9 cellular contexts compared by ENCODE assay signal in genomic region chr2:112031916-112032582, GRCh38. TPM values are rescaled to one million over a fixed set of nuclear protein-coding genes. Genes with fewer than 3 reads are reported as not detected.
DNase-seq lines count a peak whose midpoint lies in the region; ATAC-seq and TF ChIP-seq lines count a peak whose summit lies in the region.
"Had no signal": no experiment of that assay in that cellular context is flagged by ENCODE, and none has a peak within 500 bp of the region (broad histone marks: within the 10 kb centered on the region; RNA-seq: fewer than 3 reads in every experiment).

No MANE protein-coding gene starts in this region.

- H3K23ac ChIP-seq in mesendoderm (ENCODE audit: low read length) = no peak overlapping the region

- peak overlapping the region; percentile 37 for H2BK5ac ChIP-seq in mesendoderm (ENCODE audit: low read length)

- H3K79me1 ChIP-seq in mesendoderm (ENCODE audit: low read length) = no peaks in the 10 kb centered on the region

- H3K27me3 ChIP-seq in A673 (replicated peaks; ENCODE audit: insufficient read depth, low read depth, low read length, poor library complexity) (no peaks in the 10 kb centered on the region), MG63 (no peaks in the 10 kb centered on the region), mesendoderm (ENCODE audit: insufficient read depth, low read length, poor library complexity) (no peaks in the 10 kb centered on the region), BE2C (no peaks in the 10 kb centered on the region)
- H3K27me3 ChIP-seq: BLaER1 treated with 17β-estradiol and CSF1 and Interleukin-3, amounts not matched to agents 10 nM and 100 nM had no signal

- peak overlapping the region; percentile 90 for H3K18ac ChIP-seq in mesendoderm (ENCODE audit: low read length)

- H3K36me3 ChIP-seq in A673 (ENCODE audit: insufficient read depth, low read length, poor library complexity, severe bottlenecking) (no peaks in the 10 kb centered on the region), MG63 (no peaks in the 10 kb centered on the region), mesendoderm (ENCODE audit: control insufficient read depth, insufficient read depth, low read length) (no peaks in the 10 kb centered on the region), BE2C (no peaks in the 10 kb centered on the region)

- no TSS peak for BruUV-seq in A673 (replicated peaks; lab: Mats Ljungman, UMichigan)

- H3K79me2 ChIP-seq in mesendoderm (ENCODE audit: control insufficient read depth, insufficient read depth, low read length) = no peaks in the 10 kb centered on the region

- no peak overlapping the region for H3K4me3 ChIP-seq in A673 (ENCODE audit: low read depth, low read length, poor library complexity, severe bottlenecking)
- peak overlapping the region; percentile 12; the same call in 1 of the 2 replicates for H3K4me3 ChIP-seq in MG63
- H3K4me3 ChIP-seq in coronary artery = peak overlapping the region; percentile 23
- no peak overlapping the region for H3K4me3 ChIP-seq in mesendoderm (ENCODE audit: low read length)
- H3K4me3 ChIP-seq in BE2C (ENCODE audit: low read depth, low read length) = no peak overlapping the region
- H3K4me3 ChIP-seq: BLaER1 treated with 17β-estradiol and CSF1 and Interleukin-3, amounts not matched to agents 10 nM and 100 nM had no signal

- peak overlapping the region; percentile 74 for H3K27ac ChIP-seq in A673 (ENCODE audit: low read depth, low read length, poor library complexity, severe bottlenecking)
- peak overlapping the region; percentile 59 to 73 for H3K27ac ChIP-seq in coronary artery
- peak overlapping the region; percentile 75 for H3K27ac ChIP-seq in mesendoderm (ENCODE audit: low read depth, low read length)

- H4K8ac ChIP-seq in mesendoderm (ENCODE audit: low read depth, low read length) = no peak overlapping the region

- ATAC-seq in stimulated activated naive CD8-positive, alpha-beta T cell treated with anti-CD3 and anti-CD28 coated beads, Interleukin-15, Interleukin-2, amounts not matched to agents 100 U/mL and 50 U/mL, for 24 hours = no peak
- no peak for ATAC-seq in HG03460 (IDR thresholded peaks at IDR 0.05; ENCODE audit: unreplicated experiment)

- H3K4me1 ChIP-seq in A673 (ENCODE audit: insufficient read depth, low read length, poor library complexity, severe bottlenecking) (peaks cover 25% of the 10 kb centered on the region), mesendoderm (ENCODE audit: control insufficient read depth, low read depth, low read length) (peaks cover 5% of the 10 kb centered on the region), BE2C (no peaks in the 10 kb centered on the region)

- no peak overlapping the region for H2AK5ac ChIP-seq in mesendoderm (ENCODE audit: low read length)

- CTCF ChIA-PET in A673 (lab: Charles Lee) = no interaction called here

- DNase-seq in A673 (ENCODE audit: low spot score) (peak; percentile 52), MG63 (peak; percentile 47), coronary artery (ENCODE audit: low spot score) (no peak), mesendoderm (peak; percentile 59), BE2C (no peak), NCI-H345 (lab: John Stamatoyannopoulos, UW) (no peak)
- no peak for DNase-seq in stimulated activated naive CD8-positive, alpha-beta T cell treated with anti-CD3 and anti-CD28 coated beads, Interleukin-15, Interleukin-2, amounts not matched to agents 100 U/mL and 50 U/mL, for 24 hours

- peak overlapping the region; percentile 30 for H3K9ac ChIP-seq in mesendoderm (ENCODE audit: low read length)

- H3K9me3 ChIP-seq in A673 (ENCODE audit: low read depth, low read length, poor library complexity, severe bottlenecking) (peaks cover 6% of the 10 kb centered on the region), MG63 (0 out of 2 replicates have a peak, but pooled peaks cover 2% of the 10 kb centered on the region), BE2C (no peaks in the 10 kb centered on the region)

- peak overlapping the region; percentile 79 for H3K4ac ChIP-seq in mesendoderm (ENCODE audit: low read depth, low read length)

- H3K56ac ChIP-seq in mesendoderm (ENCODE audit: low read length) = peak overlapping the region; percentile 65

- H3K4me2 ChIP-seq in mesendoderm (ENCODE audit: low read length) = no peak overlapping the region

- peak overlapping the region; percentile 76 for H2BK15ac ChIP-seq in mesendoderm (replicated peaks; ENCODE audit: low read depth)

- peak overlapping the region; percentile 92 for H2BK120ac ChIP-seq in mesendoderm (ENCODE audit: low read depth, low read length)

- intact Hi-C loops in A673 (cut with micrococcal nuclease; ENCODE audit: unreplicated experiment) = no loop called here

- POLR2A ChIA-PET in A673 (lab: Charles Lee; ENCODE audit: low non-redundant PET) = no interaction called here

- H4K5ac ChIP-seq in mesendoderm (ENCODE audit: low read length) = no peak overlapping the region

- no peak for TF ChIP-seq CTCF in A673 (conservative IDR thresholded peaks at IDR 0.05; ENCODE audit: low read depth, low read length)
- TF ChIP-seq CTCF in coronary artery (IDR thresholded peaks at IDR 0.05) = no peak
- no peak for TF ChIP-seq CTCF in BE2C (IDR thresholded peaks at IDR 0.05; ENCODE audit: low read depth, low read length)

- WGBS in mesendoderm (ENCODE audit: extremely low coverage, insufficient coverage, low lambda C conversion rate) = no CpG with 5 or more reads among the region's 11 CpGs

RNA-seq across cellular contexts. Expression of gene TMEM87B, which starts 23.0 kb away (rescaled TPM):
- 16.9 and 21.8 TPM in 2 replicates for total RNA-seq in A673 (2021)
- 7.0 and 32.9 TPM in 2 replicates for total RNA-seq in MG63 (2014; rRNA removed; shearing (Covaris generic); ENCODE audit: low replicate concordance)
- polyA plus RNA-seq in mesendoderm (2013, experiment 1 of 2) = 11.2 TPM
- 11.0 TPM for polyA plus RNA-seq in mesendoderm (2013, experiment 2 of 2)
- 0.77 TPM for polyA plus RNA-seq in BE2C (2012; ENCODE audit: insufficient read depth, insufficient read length, low read depth)

Comparison
In these comparisons a context has a peak if more than half of its experiments do, and no peak if none do; other contexts are left out.
1. DNase-seq: peak in A673 (single experiment), MG63 (single experiment) and mesendoderm (single experiment); none in coronary artery (single experiment), stimulated activated naive CD8-positive, alpha-beta T cell treated with anti-CD3 and anti-CD28 coated beads, Interleukin-15, Interleukin-2, amounts not matched to agents 100 U/mL and 50 U/mL, for 24 hours (single experiment), BE2C (single experiment) and NCI-H345 (single experiment).
2. H3K4me3 ChIP-seq: peak in MG63 (single experiment) and coronary artery (single experiment); none in A673 (single experiment), mesendoderm (single experiment) and BE2C (single experiment).
3. Peak in every context shown above with its lines, with median percentiles within 50 percentile points of each other: H3K27ac ChIP-seq.